ENCODE assay signal across 15 cellular contexts in the genomic region with DNA sequence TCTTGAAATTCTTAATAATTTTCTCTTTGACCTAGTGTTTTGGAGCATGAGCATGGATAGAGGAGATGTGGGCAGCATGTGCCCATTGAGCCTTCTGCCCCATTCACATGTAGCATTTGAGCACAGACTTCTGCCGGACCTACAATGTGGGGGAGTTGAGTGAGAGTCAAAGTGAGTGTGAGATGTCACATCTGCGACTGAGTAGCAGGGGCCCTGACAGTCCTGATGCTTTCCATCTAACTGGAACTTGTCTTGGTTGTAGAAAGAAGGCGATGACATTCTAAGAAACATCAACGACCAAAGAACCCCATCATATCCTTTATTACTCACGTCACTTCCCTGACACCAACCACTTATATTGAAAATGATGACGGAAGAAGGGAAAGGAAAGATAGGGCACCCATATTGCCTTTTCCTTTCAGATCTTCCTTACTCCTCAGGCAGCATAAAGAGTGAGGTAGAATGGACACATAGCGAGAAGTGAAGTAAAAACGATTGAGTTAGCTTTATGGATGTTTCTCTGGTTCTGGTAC. TPM values are rescaled to one million over a fixed set of nuclear protein-coding genes. Genes with fewer than 3 reads are reported as not detected.
DNase-seq lines count a peak whose midpoint lies in the region; ATAC-seq, FAIRE-seq and TF ChIP-seq lines count a peak whose summit lies in the region.
"Had no signal": no experiment of that assay in that cellular context is flagged by ENCODE, and none has a peak within 500 bp of the region (broad histone marks: within the 10 kb centered on the region; RNA-seq: fewer than 3 reads in every experiment).

No MANE protein-coding gene starts in this region.

- H3K4me1 ChIP-seq in Panc1 (ENCODE audit: control insufficient read depth, insufficient read depth, low read length) (peaks cover 100% of the 10 kb centered on the region), GM12878 (ENCODE audit: control insufficient read depth, insufficient read depth, low read length) (peaks cover 73% of the 10 kb centered on the region), Caco-2 (peaks cover 6% of the 10 kb centered on the region)

- H2AFZ ChIP-seq in GM12878 (ENCODE audit: control insufficient read depth, low read depth, low read length) = no peak overlapping the region

- H3K4me3 ChIP-seq in Panc1 (ENCODE audit: low read depth in 2 of 2, low read length in 2 of 2) (no peak overlapping the region), GM12878 (no peak overlapping the region), Caco-2 (ENCODE audit: low read depth, low read length) (no peak overlapping the region)
- H3K4me3 ChIP-seq: vagina had no signal

- H3K4me2 ChIP-seq in GM12878 (ENCODE audit: control insufficient read depth, insufficient read depth) = 0 out of 2 replicates have a peak overlapping the region, but pooled peaks have one; percentile 9

- FAIRE-seq in GM12878 (lab: Jason Lieb, UNC) = no peak
- FAIRE-seq in HTR-8/SVneo (lab: Jason Lieb, UNC) = no peak
- FAIRE-seq: astrocyte had no signal

- TF ChIP-seq POLR2A in GM12878 (IDR thresholded peaks at IDR 0.05; ENCODE audit: low read depth, low read length) = no peak

- H3K36me3 ChIP-seq in Panc1 (ENCODE audit: control insufficient read depth, insufficient read depth, low read length) (peaks cover 19% of the 10 kb centered on the region; the same call in 1 of the 2 replicates), GM12878 (ENCODE audit: control insufficient read depth in 2 of 2, insufficient read depth in 2 of 2, low read length in 1 of 2) (peaks cover 7 to 32% of the 10 kb centered on the region in 2 experiments; a peak in 3 of 4 replicates), Caco-2 (ENCODE audit: control insufficient read depth, insufficient read depth, low read length) (no peaks in the 10 kb centered on the region; the same call in 1 of the 2 replicates)
- H3K36me3 ChIP-seq: vagina had no signal

- DNase-seq in activated naive CD4-positive, alpha-beta T cell treated with anti-CD3 and anti-CD28 coated beads, Interleukin-2, amount 10 ng/mL, durations not matched to agents 7 days and 5 days = no peak
- DNase-seq in activated naive CD4-positive, alpha-beta T cell treated with anti-CD3 and anti-CD28 coated beads, Interleukin-2, amount 50 U/mL, for 16 hours = no peak
- DNase-seq in Panc1 (ENCODE audit: low read depth, low spot score) (no peak), GM12878 (ENCODE audit: low read depth, low spot score) (no peak), HTR-8/SVneo (ENCODE audit: insufficient read length, low spot score) (no peak), COLO829 (ENCODE audit: low spot score) (no peak), Caco-2 (no peak)
- DNase-seq in stimulated activated effector memory CD8-positive, alpha-beta T cell treated with anti-CD3 and anti-CD28 coated beads, Interleukin-12 subunit alpha, Interleukin-12 subunit beta, amount 100 ng/mL, for 72 hours (ENCODE audit: low spot score in 2 of 2) = no peak
- DNase-seq: activated CD4-positive, alpha-beta T cell treated with anti-CD3 and anti-CD28 coated beads for 1 hour; cortex of kidney; NCI-H1436 treated with DMSO at 0.1 percent for 48 hours; NCI-H2227 treated with DMSO at 0.1 percent for 48 hours; Right ventricle myocardium superior had no signal

- no peaks in the 10 kb centered on the region for H3K27me3 ChIP-seq in Panc1 (ENCODE audit: control insufficient read depth, insufficient read depth, low read length)
- H3K27me3 ChIP-seq in GM12878 (replicated peaks in 1 of 2; ENCODE audit: control insufficient read depth in 2 of 2, insufficient read depth in 2 of 2, low read length in 1 of 2) = no peaks in the 10 kb centered on the region
- H3K27me3 ChIP-seq in Caco-2 (replicated peaks; ENCODE audit: control insufficient read depth, insufficient read depth, low read length) = no peaks in the 10 kb centered on the region
- H3K27me3 ChIP-seq: vagina had no signal

- TF ChIP-seq CTCF in Panc1 (IDR thresholded peaks at IDR 0.05) = no peak
- TF ChIP-seq CTCF in GM12878 (IDR thresholded peaks at IDR 0.05 in 2 of 3, conservative IDR thresholded peaks at IDR 0.05 in 1 of 3; ENCODE audit: control insufficient read depth in 2 of 3, extremely low read depth in 1 of 3, insufficient read depth in 1 of 3, low read depth in 3 of 3, low read length in 3 of 3) = no peak
- TF ChIP-seq CTCF in Caco-2 (IDR thresholded peaks at IDR 0.05; ENCODE audit: insufficient read depth in 1 of 2, low read depth in 1 of 2, low read length in 1 of 2, severe bottlenecking in 1 of 2, unreplicated experiment in 1 of 2) = no peak

- peaks cover 77% of the 10 kb centered on the region for H3K36me3 Mint-ChIP-seq in activated naive CD4-positive, alpha-beta T cell treated with anti-CD3 and anti-CD28 coated beads, Interleukin-2, amount 10 ng/mL, durations not matched to agents 7 days and 5 days
- H3K36me3 Mint-ChIP-seq in stimulated activated effector memory CD8-positive, alpha-beta T cell treated with anti-CD3 and anti-CD28 coated beads, Interleukin-12 subunit alpha, Interleukin-12 subunit beta, amount 100 ng/mL, for 72 hours = peaks cover 55% of the 10 kb centered on the region
- H3K36me3 Mint-ChIP-seq in Caco-2 (ENCODE audit: insufficient read depth, unreplicated experiment) = peaks cover 23% of the 10 kb centered on the region

- BruUV-seq in Panc1 (replicated peaks; lab: Mats Ljungman, UMichigan) = no TSS peak
- no TSS peak for BruUV-seq in GM12878 (replicated peaks; lab: Mats Ljungman, UMichigan)
- no TSS peak for BruUV-seq in Caco-2 (replicated peaks; lab: Mats Ljungman, UMichigan)

- 64% methylated on average over 8 of the region's 8 CpGs for WGBS in GM12878 (ENCODE audit: insufficient coverage, insufficient replicate concordance, low lambda C conversion rate, missing lambda C conversion rate)

- H3K79me2 ChIP-seq in GM12878 (ENCODE audit: control insufficient read depth, insufficient read depth, low read length) = peaks cover 71% of the 10 kb centered on the region

- no peak overlapping the region for H3K4me3 Mint-ChIP-seq in activated naive CD4-positive, alpha-beta T cell treated with anti-CD3 and anti-CD28 coated beads, Interleukin-2, amount 10 ng/mL, durations not matched to agents 7 days and 5 days
- H3K4me3 Mint-ChIP-seq in stimulated activated effector memory CD8-positive, alpha-beta T cell treated with anti-CD3 and anti-CD28 coated beads, Interleukin-12 subunit alpha, Interleukin-12 subunit beta, amount 100 ng/mL, for 72 hours = no peak overlapping the region
- H3K4me3 Mint-ChIP-seq in Caco-2 (ENCODE audit: unreplicated experiment) = no peak overlapping the region

- no peak for ATAC-seq in Panc1
- no peak for ATAC-seq in GM12878
- peak; percentile 33 for ATAC-seq in stimulated activated effector memory CD8-positive, alpha-beta T cell treated with anti-CD3 and anti-CD28 coated beads, Interleukin-12 subunit alpha, Interleukin-12 subunit beta, amount 100 ng/mL, for 72 hours

- POLR2A ChIA-PET in Panc1 (lab: Charles Lee) (interaction anchor here (0.6 to 0.7 kb wide), 5 partner anchors 24 to 729 kb away, joined by 3 to 6 read pairs (median 5); a partner anchor contains a TSS), GM12878 (lab: Charles Lee) (interaction anchor here (1.2 kb wide), 1 partner anchor 28 kb away, joined by 3 read pairs; no protein-coding TSS in a partner anchor), Caco-2 (lab: Charles Lee) (no interaction called here)

- no peaks in the 10 kb centered on the region for H4K20me1 ChIP-seq in GM12878 (ENCODE audit: control insufficient read depth, insufficient read depth)

- in situ Hi-C loops in Panc1 (cut with HindIII; ENCODE audit: low pct_unique_long_range_greater_than_20kb, low sequenced_read_pairs) = no loop called here
- in situ Hi-C loops in GM12878 (cut with MboI) = loop anchor here (25.0 kb wide), 1 partner anchor 1309 kb away; a partner anchor contains a TSS

- TF ChIP-seq EP300 in GM12878 (IDR thresholded peaks at IDR 0.05; ENCODE audit: borderline replicate concordance in 1 of 2, control insufficient read depth in 1 of 2, low read depth in 2 of 2, low read length in 2 of 2) = no peak

- RAD21 ChIA-PET in GM12878 (lab: Charles Lee; ENCODE audit: unreplicated experiment) = interaction anchor here (10.3 kb wide), 1 partner anchor 14 kb away, joined by 77 read pairs; no protein-coding TSS in a partner anchor

- no peaks in the 10 kb centered on the region for H3K9me3 Mint-ChIP-seq in activated naive CD4-positive, alpha-beta T cell treated with anti-CD3 and anti-CD28 coated beads, Interleukin-2, amount 10 ng/mL, durations not matched to agents 7 days and 5 days
- no peaks in the 10 kb centered on the region for H3K9me3 Mint-ChIP-seq in stimulated activated effector memory CD8-positive, alpha-beta T cell treated with anti-CD3 and anti-CD28 coated beads, Interleukin-12 subunit alpha, Interleukin-12 subunit beta, amount 100 ng/mL, for 72 hours
- H3K9me3 Mint-ChIP-seq in Caco-2 (ENCODE audit: unreplicated experiment) = no peaks in the 10 kb centered on the region

- SMC1A ChIA-PET in GM12878 (lab: Charles Lee; ENCODE audit: uncharacterized antibody, unreplicated experiment) = interaction anchor here (1.0 to 1.2 kb wide), 3 partner anchors 9 to 208 kb away, joined by 4 to 5 read pairs (median 4); no protein-coding TSS in a partner anchor

- H3K9me3 ChIP-seq in Panc1 (ENCODE audit: control insufficient read depth, insufficient read depth, low read depth, low read length) (no peaks in the 10 kb centered on the region), GM12878 (replicated peaks; ENCODE audit: control insufficient read depth, insufficient read depth, low read length) (no peaks in the 10 kb centered on the region), Caco-2 (no peaks in the 10 kb centered on the region)
- H3K9me3 ChIP-seq: vagina had no signal

- CTCF ChIA-PET in activated naive CD4-positive, alpha-beta T cell treated with anti-CD3 and anti-CD28 coated beads, Interleukin-2, amount 10 ng/mL, durations not matched to agents 7 days and 5 days (lab: Charles Lee) = interaction anchor here (0.9 to 1.3 kb wide), 2 partner anchors 13 to 15 kb away, joined by 3 to 4 read pairs; no protein-coding TSS in a partner anchor
- CTCF ChIA-PET in Panc1 (lab: Charles Lee) = no interaction called here
- CTCF ChIA-PET in GM12878 (lab: Yijun Ruan, JAX) = interaction anchor here (1.2 kb wide), 1 partner anchor 10 kb away, joined by 4 read pairs; no protein-coding TSS in a partner anchor
- CTCF ChIA-PET in Caco-2 (lab: Charles Lee) = no interaction called here

- H3K27ac ChIP-seq in Panc1 (ENCODE audit: low read length) (peak overlapping the region; percentile 100), GM12878 (ENCODE audit: control insufficient read depth, insufficient read depth) (no peak overlapping the region)
- H3K27ac ChIP-seq: vagina had no signal

- H3K9ac ChIP-seq in GM12878 (ENCODE audit: control insufficient read depth, insufficient read depth, low read length) = no peak overlapping the region

- no peak for TF ChIP-seq RAD21 in GM12878 (IDR thresholded peaks at IDR 0.05; ENCODE audit: insufficient read depth, low read depth, low read length)

- intact Hi-C loops in Panc1 (cut with micrococcal nuclease; ENCODE audit: unreplicated experiment) (no loop called here), GM12878 (cut with micrococcal nuclease; ENCODE audit: unreplicated experiment) (no loop called here), Caco-2 (cut with micrococcal nuclease; ENCODE audit: unreplicated experiment) (no loop called here)

- H3K27me3 Mint-ChIP-seq in activated naive CD4-positive, alpha-beta T cell treated with anti-CD3 and anti-CD28 coated beads, Interleukin-2, amount 10 ng/mL, durations not matched to agents 7 days and 5 days = no peaks in the 10 kb centered on the region
- H3K27me3 Mint-ChIP-seq in Caco-2 (ENCODE audit: insufficient read depth, unreplicated experiment) = no peaks in the 10 kb centered on the region

- peak overlapping the region; percentile 82 for H3K27ac Mint-ChIP-seq in activated naive CD4-positive, alpha-beta T cell treated with anti-CD3 and anti-CD28 coated beads, Interleukin-2, amount 10 ng/mL, durations not matched to agents 7 days and 5 days
- peak overlapping the region; percentile 95 for H3K27ac Mint-ChIP-seq in stimulated activated effector memory CD8-positive, alpha-beta T cell treated with anti-CD3 and anti-CD28 coated beads, Interleukin-12 subunit alpha, Interleukin-12 subunit beta, amount 100 ng/mL, for 72 hours
- no peak overlapping the region for H3K27ac Mint-ChIP-seq in Caco-2 (ENCODE audit: unreplicated experiment)

- H3K4me1 Mint-ChIP-seq in activated naive CD4-positive, alpha-beta T cell treated with anti-CD3 and anti-CD28 coated beads, Interleukin-2, amount 10 ng/mL, durations not matched to agents 7 days and 5 days = peaks cover 91% of the 10 kb centered on the region
- H3K4me1 Mint-ChIP-seq in stimulated activated effector memory CD8-positive, alpha-beta T cell treated with anti-CD3 and anti-CD28 coated beads, Interleukin-12 subunit alpha, Interleukin-12 subunit beta, amount 100 ng/mL, for 72 hours = peaks cover 85% of the 10 kb centered on the region
- H3K4me1 Mint-ChIP-seq in Caco-2 (ENCODE audit: low read depth, unreplicated experiment) = peaks cover 25% of the 10 kb centered on the region

RNA-seq across cellular contexts. Expression of a gene that starts 30.5 kb away (rescaled TPM):
- total RNA-seq in Panc1 (2021; ENCODE audit: unreplicated experiment) = 394 TPM
- polyA plus RNA-seq in Panc1 (2012; ENCODE audit: insufficient read length) = 255 TPM
- 119 and 128 TPM in 2 replicates for total RNA-seq in GM12878 (2013; cell fraction: nucleolus; rRNA removed)
- total RNA-seq in GM12878 (2014; rRNA removed) = 12.2 and 15.6 TPM in 2 replicates
- total RNA-seq in GM12878 (2014; rRNA removed; fragmentation: Illumina TruSeq; extraction: Trizol) = 11.7 and 13.3 TPM in 2 replicates
- total RNA-seq in GM12878 (2021) = 39.9 and 40.0 TPM in 2 replicates
- 17.0 TPM for polyA plus RNA-seq in GM12878 (2011; ENCODE audit: low read depth)
- 15.0 and 28.2 TPM in 2 replicates for polyA plus RNA-seq in GM12878 (2011; rRNA removed)
- polyA plus RNA-seq in GM12878 (2011; cell fraction: cytosol; rRNA removed) = 21.5 and 22.5 TPM in 2 replicates
- 85.6 and 92.9 TPM in 2 replicates for polyA plus RNA-seq in GM12878 (2011; cell fraction: nucleus; rRNA removed)
- 41.6 and 42.7 TPM in 2 replicates for polyA plus RNA-seq in GM12878 (2012)
- polyA plus RNA-seq in GM12878 (2014; fragmentation: Illumina TruSeq; extraction: Trizol) = 31.9 and 43.2 TPM in 2 replicates
- 1 to 10 TPM; 5.6 to 6.6 TPM for polyA plus RNA-seq in GM12878 (2014; fragmentation: Nextera tagmentation; extraction: Ambion mirVana)
- 22.4 and 27.7 TPM in 2 replicates for polyA plus RNA-seq in GM12878 (2014; rRNA removed)
- 10 to 100 TPM in 1 of 2 experiments, 1 to 10 TPM in 1; 8.0 to 18.7 TPM for polyA plus RNA-seq in GM12878 (2016; fragmentation: Nextera tagmentation; extraction: Ambion mirVana)
- 23.3 and 26.4 TPM in 2 replicates for polyA minus RNA-seq in GM12878 (2011; rRNA and poly(A)+ RNA removed)
- 11.1 and 14.3 TPM in 2 replicates for polyA minus RNA-seq in GM12878 (2011; cell fraction: cytosol; rRNA and poly(A)+ RNA removed)
- 17.3 and 26.6 TPM in 2 replicates for polyA minus RNA-seq in GM12878 (2011; cell fraction: nucleus; rRNA and poly(A)+ RNA removed)
- total RNA-seq in Caco-2 (2022) = 51.5 and 54.8 TPM in 2 replicates

Comparison
In these comparisons a context has a peak if more than half of its experiments do, and no peak if none do; other contexts are left out.
1. CTCF ChIA-PET loops: an anchor here in activated naive CD4-positive, alpha-beta T cell treated with anti-CD3 and anti-CD28 coated beads, Interleukin-2, amount 10 ng/mL, durations not matched to agents 7 days and 5 days (0.9 to 1.3 kb wide) and GM12878 (1.2 kb wide); none called in Panc1 and Caco-2.